In the genomic region with DNA sequence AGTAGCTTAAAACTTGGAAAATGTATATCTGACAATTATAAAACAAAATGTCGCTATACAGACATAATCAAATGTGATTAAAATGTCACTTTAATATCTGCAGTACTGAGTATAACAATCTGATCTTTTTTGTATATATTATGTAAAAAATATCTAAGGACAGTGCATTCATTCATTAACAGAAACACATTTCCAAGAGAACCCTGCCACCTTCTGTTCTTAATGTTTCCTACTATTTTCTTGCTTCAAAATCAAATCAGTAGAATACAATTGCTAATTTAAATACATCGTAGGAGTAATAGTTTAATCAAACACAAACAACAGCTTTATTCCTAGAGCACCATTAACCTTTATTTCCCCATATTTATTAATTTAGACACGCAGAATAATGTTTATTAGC, we compare ENCODE assay signal across 1 cellular context.
TF ChIP-seq lines count a peak whose summit lies in the region.

No MANE protein-coding gene starts in this region.

TF ChIP-seq in Ishikawa, 13 proteins besides CTCF, POLR2A, EP300 and RAD21 (continued from another document):
- TF ChIP-seq, protein P1, sequence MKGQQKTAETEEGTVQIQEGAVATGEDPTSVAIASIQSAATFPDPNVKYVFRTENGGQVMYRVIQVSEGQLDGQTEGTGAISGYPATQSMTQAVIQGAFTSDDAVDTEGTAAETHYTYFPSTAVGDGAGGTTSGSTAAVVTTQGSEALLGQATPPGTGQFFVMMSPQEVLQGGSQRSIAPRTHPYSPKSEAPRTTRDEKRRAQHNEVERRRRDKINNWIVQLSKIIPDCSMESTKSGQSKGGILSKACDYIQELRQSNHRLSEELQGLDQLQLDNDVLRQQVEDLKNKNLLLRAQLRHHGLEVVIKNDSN (IDR thresholded peaks at IDR 0.05), result no peak
- TF ChIP-seq FOXM1 (IDR thresholded peaks at IDR 0.05; ENCODE audit: borderline replicate concordance, low read depth) (no peak), TAF1 (IDR thresholded peaks at IDR 0.05; ENCODE audit: low read depth) (no peak), NFIC (IDR thresholded peaks at IDR 0.05) (no peak), CEBPB (IDR thresholded peaks at IDR 0.05) (no peak), EGR1 (IDR thresholded peaks at IDR 0.05) (no peak), CREB1 (IDR thresholded peaks at IDR 0.05; ENCODE audit: low read depth) (no peak), ZBTB7A (IDR thresholded peaks at IDR 0.05; ENCODE audit: low read depth) (no peak), TEAD4 (IDR thresholded peaks at IDR 0.05) (no peak), TCF12 (IDR thresholded peaks at IDR 0.05; ENCODE audit: low read depth) (no peak)
- TF ChIP-seq, protein P2, sequence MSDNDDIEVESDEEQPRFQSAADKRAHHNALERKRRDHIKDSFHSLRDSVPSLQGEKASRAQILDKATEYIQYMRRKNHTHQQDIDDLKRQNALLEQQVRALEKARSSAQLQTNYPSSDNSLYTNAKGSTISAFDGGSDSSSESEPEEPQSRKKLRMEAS (IDR thresholded peaks at IDR 0.05), result no peak
TF ChIP-seq in Ishikawa: peak in this region for 0.
